8 cellular contexts compared by ENCODE assay signal in genomic region chr17:2406903-2407790, GRCh38. TPM values are rescaled to one million over a fixed set of nuclear protein-coding genes. Genes with fewer than 3 reads are reported as not detected.
DNase-seq lines count a peak whose midpoint lies in the region; ATAC-seq and TF ChIP-seq lines count a peak whose summit lies in the region.

No MANE protein-coding gene starts in this region.

- peak overlapping the region; percentile 42 for H3K4me2 ChIP-seq in hepatocyte

- peaks cover 17 to 21% of the 10 kb centered on the region in 2 donors for H3K4me1 Mint-ChIP-seq in stimulated activated naive B cell treated with anti-CD40 and anti-IgM and Interleukin-4, amounts not matched to agents 10 μg/mL and 1 μg/mL and 100 μg/mL, for 72 hours

- H3K27me3 ChIP-seq in adipocyte (replicated peaks; ENCODE audit: control insufficient read depth, insufficient read depth, low read length): no peaks in the 10 kb centered on the region
- H3K27me3 ChIP-seq in hepatocyte: no peaks in the 10 kb centered on the region

- H3K36me3 ChIP-seq in HEK293 (ENCODE audit: control insufficient read depth in 2 of 2, insufficient read depth in 1 of 2, low read length in 2 of 2) (peaks cover 4 to 8% of the 10 kb centered on the region in 2 experiments; a peak in 2 of 3 replicates), adipocyte (ENCODE audit: control insufficient read depth, insufficient read depth, low read length, severe bottlenecking) (no peaks in the 10 kb centered on the region), hepatocyte (replicated peaks; ENCODE audit: insufficient read depth, low read depth) (no peaks in the 10 kb centered on the region)

- POLR2A ChIA-PET in HEK293 (lab: Yijun Ruan, JAX): interaction anchor here (0.7 to 1.7 kb wide), 3 partner anchors 14 to 370 kb away, joined by 3 to 7 read pairs (median 7); no protein-coding TSS in a partner anchor

- H3K9me3 ChIP-seq in HEK293 (ENCODE audit: control insufficient read depth, insufficient read depth, low read depth, low read length) (no peaks in the 10 kb centered on the region), adipocyte (ENCODE audit: control insufficient read depth, low read length) (no peaks in the 10 kb centered on the region), hepatocyte (ENCODE audit: low read depth) (no peaks in the 10 kb centered on the region)

- H3K9ac ChIP-seq in adipocyte (ENCODE audit: low read length): peak overlapping the region; percentile 77

- H3K27me3 Mint-ChIP-seq in stimulated activated naive B cell treated with anti-CD40 and anti-IgM and Interleukin-4, amounts not matched to agents 10 μg/mL and 1 μg/mL and 100 μg/mL, for 72 hours: no peaks in the 10 kb centered on the region

- H3K36me3 Mint-ChIP-seq in stimulated activated naive B cell treated with anti-CD40 and anti-IgM and Interleukin-4, amounts not matched to agents 10 μg/mL and 1 μg/mL and 100 μg/mL, for 72 hours: peaks cover 11 to 28% of the 10 kb centered on the region in 2 donors

- CTCF ChIA-PET in HEK293 (lab: Yijun Ruan, JAX): interaction anchor here (0.5 to 11.4 kb wide), 5 partner anchors 10 to 162 kb away, joined by 3 to 116 read pairs (median 5); no protein-coding TSS in a partner anchor

- H3K4me3 ChIP-seq in HEK293 (ENCODE audit: low read depth, low read length) (no peak overlapping the region), adipocyte (ENCODE audit: low read length) (peak overlapping the region; percentile 39), hepatocyte (no peak overlapping the region)

- no peaks in the 10 kb centered on the region for H3K9me3 Mint-ChIP-seq in stimulated activated naive B cell treated with anti-CD40 and anti-IgM and Interleukin-4, amounts not matched to agents 10 μg/mL and 1 μg/mL and 100 μg/mL, for 72 hours

- TF ChIP-seq CTCF in HEK293 (tag by site-specific recombination; IDR thresholded peaks at IDR 0.05) (no peak), hepatocyte (IDR thresholded peaks at IDR 0.05; ENCODE audit: poor library complexity) (no peak)

- DNase-seq in adipocyte (ENCODE audit: low read depth) (peak; percentile 94), hepatocyte (ENCODE audit: low spot score) (peak; percentile 91)
- DNase-seq in stimulated activated naive B cell treated with anti-CD40 and anti-IgM and Interleukin-4, amounts not matched to agents 10 μg/mL and 1 μg/mL and 100 μg/mL, for 72 hours: no peak
- DNase-seq in stimulated activated CD4-positive, alpha-beta T cell treated with anti-CD3 and anti-CD28 coated beads, Interleukin-4, amount 100 ng/mL, for 1 hour: no peak

- no peaks in the 10 kb centered on the region for H3K9me2 ChIP-seq in hepatocyte (replicated peaks; ENCODE audit: insufficient read depth)

- peak overlapping the region; percentile 59 for H3K27ac Mint-ChIP-seq in stimulated activated naive B cell treated with anti-CD40 and anti-IgM and Interleukin-4, amounts not matched to agents 10 μg/mL and 1 μg/mL and 100 μg/mL, for 72 hours

- no peak overlapping the region for H3K4me3 Mint-ChIP-seq in stimulated activated naive B cell treated with anti-CD40 and anti-IgM and Interleukin-4, amounts not matched to agents 10 μg/mL and 1 μg/mL and 100 μg/mL, for 72 hours

- no peaks in the 10 kb centered on the region for H4K20me1 ChIP-seq in hepatocyte (ENCODE audit: insufficient read depth, poor library complexity, severe bottlenecking)

- WGBS in hepatocyte (ENCODE audit: low lambda C conversion rate, missing lambda C conversion rate): 61% methylated on average over 15 of the region's 15 CpGs

- H3K4me1 ChIP-seq in HEK293 (ENCODE audit: control insufficient read depth, insufficient read depth, low read length) (0 out of 2 replicates have a peak, but pooled peaks cover 4% of the 10 kb centered on the region), adipocyte (ENCODE audit: control insufficient read depth, insufficient read depth, low read length) (peaks cover 59% of the 10 kb centered on the region), hepatocyte (ENCODE audit: insufficient read depth) (peaks cover 26% of the 10 kb centered on the region)

- peak in 1 of 2 donors; percentile 16 for ATAC-seq in stimulated activated naive B cell treated with anti-CD40 and anti-IgM and Interleukin-4, amounts not matched to agents 10 μg/mL and 1 μg/mL and 100 μg/mL, for 72 hours (replicated peaks)
- ATAC-seq in HG02678 (IDR thresholded peaks at IDR 0.05; ENCODE audit: unreplicated experiment): no peak
- ATAC-seq in HG02642 (IDR thresholded peaks at IDR 0.05; ENCODE audit: poor library complexity, unreplicated experiment): no peak
- ATAC-seq in GM19324 (IDR thresholded peaks at IDR 0.05; ENCODE audit: low FRiP score, unreplicated experiment): no peak

- no peak overlapping the region for H2AFZ ChIP-seq in hepatocyte

- no peak overlapping the region for H3K27ac ChIP-seq in HEK293 (ENCODE audit: extremely low read depth, low read depth, low read length)
- H3K27ac ChIP-seq in hepatocyte: peak overlapping the region; percentile 94

- H3K79me2 ChIP-seq in hepatocyte: no peaks in the 10 kb centered on the region

TF ChIP-seq in HEK293, 187 proteins besides CTCF, POLR2A, EP300 and RAD21:
- TF ChIP-seq EGR2 (tag by site-specific recombination; IDR thresholded peaks at IDR 0.05; ENCODE audit: low read depth): peak; percentile 28; the same call in 1 of the 2 replicates
- TF ChIP-seq ZEB2 (tag by site-specific recombination; IDR thresholded peaks at IDR 0.05): no peak
- 0 out of 2 replicates have a peak, but pooled peaks have one; percentile 23 for TF ChIP-seq SP7 (tag by site-specific recombination; IDR thresholded peaks at IDR 0.05)
- no peak for TF ChIP-seq ZNF530 (tag by site-specific recombination; IDR thresholded peaks at IDR 0.05; ENCODE audit: low read depth)
- TF ChIP-seq ZSCAN30 (tag by site-specific recombination; IDR thresholded peaks at IDR 0.05): no peak
- TF ChIP-seq, protein P1, sequence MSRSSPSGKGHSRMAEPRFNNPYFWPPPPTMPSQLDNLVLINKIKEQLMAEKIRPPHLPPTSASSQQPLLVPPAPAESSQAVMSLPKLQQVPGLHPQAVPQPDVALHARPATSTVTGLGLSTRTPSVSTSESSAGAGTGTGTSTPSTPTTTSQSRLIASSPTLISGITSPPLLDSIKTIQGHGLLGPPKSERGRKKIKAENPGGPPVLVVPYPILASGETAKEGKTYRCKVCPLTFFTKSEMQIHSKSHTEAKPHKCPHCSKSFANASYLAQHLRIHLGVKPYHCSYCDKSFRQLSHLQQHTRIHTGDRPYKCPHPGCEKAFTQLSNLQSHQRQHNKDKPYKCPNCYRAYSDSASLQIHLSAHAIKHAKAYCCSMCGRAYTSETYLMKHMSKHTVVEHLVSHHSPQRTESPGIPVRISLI (tag by site-specific recombination; IDR thresholded peaks at IDR 0.05): no peak
- peak; percentile 80 for TF ChIP-seq KLF1 (tag by site-specific recombination; IDR thresholded peaks at IDR 0.05)
- TF ChIP-seq ZBTB1 (tag by site-specific recombination; IDR thresholded peaks at IDR 0.05): no peak
- TF ChIP-seq ZNF544 (tag by site-specific recombination; IDR thresholded peaks at IDR 0.05): no peak
- 0 out of 2 replicates have a peak, but pooled peaks have one; percentile 27 for TF ChIP-seq ZIC2 (tag by site-specific recombination; IDR thresholded peaks at IDR 0.05)
- peak; percentile 12; the same call in 1 of the 2 replicates for TF ChIP-seq KLF17 (tag by site-specific recombination; IDR thresholded peaks at IDR 0.05)
- TF ChIP-seq ZNF510 (tag by site-specific recombination; IDR thresholded peaks at IDR 0.05; ENCODE audit: insufficient replicate concordance): no peak
- TF ChIP-seq, protein P2, sequence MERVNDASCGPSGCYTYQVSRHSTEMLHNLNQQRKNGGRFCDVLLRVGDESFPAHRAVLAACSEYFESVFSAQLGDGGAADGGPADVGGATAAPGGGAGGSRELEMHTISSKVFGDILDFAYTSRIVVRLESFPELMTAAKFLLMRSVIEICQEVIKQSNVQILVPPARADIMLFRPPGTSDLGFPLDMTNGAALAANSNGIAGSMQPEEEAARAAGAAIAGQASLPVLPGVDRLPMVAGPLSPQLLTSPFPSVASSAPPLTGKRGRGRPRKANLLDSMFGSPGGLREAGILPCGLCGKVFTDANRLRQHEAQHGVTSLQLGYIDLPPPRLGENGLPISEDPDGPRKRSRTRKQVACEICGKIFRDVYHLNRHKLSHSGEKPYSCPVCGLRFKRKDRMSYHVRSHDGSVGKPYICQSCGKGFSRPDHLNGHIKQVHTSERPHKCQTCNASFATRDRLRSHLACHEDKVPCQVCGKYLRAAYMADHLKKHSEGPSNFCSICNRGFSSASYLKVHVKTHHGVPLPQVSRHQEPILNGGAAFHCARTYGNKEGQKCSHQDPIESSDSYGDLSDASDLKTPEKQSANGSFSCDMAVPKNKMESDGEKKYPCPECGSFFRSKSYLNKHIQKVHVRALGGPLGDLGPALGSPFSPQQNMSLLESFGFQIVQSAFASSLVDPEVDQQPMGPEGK (tag by site-specific recombination; IDR thresholded peaks at IDR 0.05): no peak
- no peak for TF ChIP-seq ZNF112 (tag by site-specific recombination; IDR thresholded peaks at IDR 0.05)
- TF ChIP-seq, protein P3, sequence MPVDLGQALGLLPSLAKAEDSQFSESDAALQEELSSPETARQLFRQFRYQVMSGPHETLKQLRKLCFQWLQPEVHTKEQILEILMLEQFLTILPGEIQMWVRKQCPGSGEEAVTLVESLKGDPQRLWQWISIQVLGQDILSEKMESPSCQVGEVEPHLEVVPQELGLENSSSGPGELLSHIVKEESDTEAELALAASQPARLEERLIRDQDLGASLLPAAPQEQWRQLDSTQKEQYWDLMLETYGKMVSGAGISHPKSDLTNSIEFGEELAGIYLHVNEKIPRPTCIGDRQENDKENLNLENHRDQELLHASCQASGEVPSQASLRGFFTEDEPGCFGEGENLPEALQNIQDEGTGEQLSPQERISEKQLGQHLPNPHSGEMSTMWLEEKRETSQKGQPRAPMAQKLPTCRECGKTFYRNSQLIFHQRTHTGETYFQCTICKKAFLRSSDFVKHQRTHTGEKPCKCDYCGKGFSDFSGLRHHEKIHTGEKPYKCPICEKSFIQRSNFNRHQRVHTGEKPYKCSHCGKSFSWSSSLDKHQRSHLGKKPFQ (tag by site-specific recombination; IDR thresholded peaks at IDR 0.05): 0 out of 2 replicates have a peak, but pooled peaks have one; percentile 34
- no peak for TF ChIP-seq GLIS2 (tag by site-specific recombination; IDR thresholded peaks at IDR 0.05)

RNA-seq across cellular contexts. Expression of gene MNT, which starts 6.3 kb away (rescaled TPM):
- 4.9 and 11.2 TPM in 2 replicates for total RNA-seq in hepatocyte
- polyA plus RNA-seq in hepatocyte: 8.9 and 9.9 TPM in 2 replicates

Comparison
In these comparisons a context has a peak if more than half of its experiments do, and no peak if none do; other contexts are left out.
1. DNase-seq: peak in adipocyte (single experiment) and hepatocyte (single experiment); none in stimulated activated naive B cell treated with anti-CD40 and anti-IgM and Interleukin-4, amounts not matched to agents 10 μg/mL and 1 μg/mL and 100 μg/mL, for 72 hours (single experiment) and stimulated activated CD4-positive, alpha-beta T cell treated with anti-CD3 and anti-CD28 coated beads, Interleukin-4, amount 100 ng/mL, for 1 hour (single experiment).